In the genomic region with DNA sequence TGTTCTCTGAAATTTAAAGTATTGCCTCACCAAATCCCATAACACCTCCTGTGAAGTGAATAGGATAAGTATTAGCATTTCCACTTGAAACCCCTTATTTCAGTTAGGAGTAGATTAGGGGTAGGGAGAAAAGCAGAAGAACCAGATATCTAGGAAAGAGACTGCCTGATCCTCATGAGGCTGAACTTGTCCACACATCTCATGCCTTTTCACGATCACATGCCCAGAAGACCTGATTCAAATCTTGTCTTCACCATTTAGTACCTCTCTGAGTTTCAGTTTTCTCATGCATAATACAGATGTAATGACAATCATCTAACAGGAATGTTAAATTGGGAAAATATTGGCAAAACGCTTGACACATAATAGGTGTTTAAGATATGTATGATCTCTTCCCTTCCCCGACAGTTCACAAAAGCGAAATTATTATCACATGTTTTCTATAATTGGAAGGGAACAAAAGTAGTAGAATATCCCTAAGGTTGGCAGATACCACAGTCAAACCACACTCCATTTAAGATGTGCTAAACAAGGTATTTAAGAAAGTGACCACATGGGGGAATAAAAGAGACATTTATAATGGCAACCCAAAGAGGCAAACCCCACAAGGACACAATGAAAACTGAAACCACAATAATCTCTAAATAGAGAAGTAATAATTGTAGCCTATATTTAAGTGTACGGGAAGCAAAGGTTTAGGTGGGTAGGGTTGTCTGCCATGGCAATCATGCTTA, we compare ENCODE assay signal across 9 cellular contexts. TPM values are rescaled to one million over a fixed set of nuclear protein-coding genes. Genes with fewer than 3 reads are reported as not detected.
DNase-seq lines count a peak whose midpoint lies in the region; ATAC-seq and TF ChIP-seq lines count a peak whose summit lies in the region.
"Had no signal": no experiment of that assay in that cellular context is flagged by ENCODE, and none has a peak within 500 bp of the region (broad histone marks: within the 10 kb centered on the region; RNA-seq: fewer than 3 reads in every experiment).

No MANE protein-coding gene starts in this region.

- DNase-seq in LNCaP clone FGC (ENCODE audit: low read depth) (no peak), foreskin keratinocyte (no peak), NCI-H2029 treated with DMSO at 0.1 percent for 48 hours (lab: John Stamatoyannopoulos, UW) (no peak), glutamatergic neuron (no peak), omental fat pad (ENCODE audit: low spot score) (no peak), sciatic nerve (ENCODE audit: low spot score) (no peak)
- DNase-seq: activated CD4-positive, alpha-beta memory T cell treated with anti-CD3 and anti-CD28 coated beads, Interleukin-2, amount 10 ng/mL, durations not matched to agents 7 days and 5 days had no signal

- TF ChIP-seq CTCF in LNCaP clone FGC (IDR thresholded peaks at IDR 0.05; ENCODE audit: control insufficient read depth, extremely low read depth, insufficient read depth) (0 out of 2 replicates have a peak, but pooled peaks have one; percentile 3), foreskin keratinocyte (conservative IDR thresholded peaks at IDR 0.05) (peak; percentile 36), glutamatergic neuron (IDR thresholded peaks at IDR 0.05; ENCODE audit: partially characterized antibody, unreplicated experiment) (no peak), omental fat pad (IDR thresholded peaks at IDR 0.05) (no peak)

- no peaks in the 10 kb centered on the region for H3K36me3 Mint-ChIP-seq in glutamatergic neuron (ENCODE audit: unreplicated experiment)

- no peak overlapping the region for H3K27ac ChIP-seq in foreskin keratinocyte

- H3K4me3 ChIP-seq in LNCaP clone FGC (ENCODE audit: low read depth, low read length), result no peak overlapping the region

- H3K27me3 Mint-ChIP-seq in glutamatergic neuron (ENCODE audit: unreplicated experiment), result no peaks in the 10 kb centered on the region
- H3K27me3 Mint-ChIP-seq: activated CD4-positive, alpha-beta memory T cell treated with anti-CD3 and anti-CD28 coated beads, Interleukin-2, amount 10 ng/mL, durations not matched to agents 7 days and 5 days had no signal

- no peak overlapping the region for H3K4me3 Mint-ChIP-seq in glutamatergic neuron (ENCODE audit: unreplicated experiment)
- H3K4me3 Mint-ChIP-seq: activated CD4-positive, alpha-beta memory T cell treated with anti-CD3 and anti-CD28 coated beads, Interleukin-2, amount 10 ng/mL, durations not matched to agents 7 days and 5 days had no signal

- no peaks in the 10 kb centered on the region for H3K4me1 ChIP-seq in foreskin keratinocyte

- ATAC-seq in GM18511 (IDR thresholded peaks at IDR 0.05; ENCODE audit: unreplicated experiment), result peak; percentile 81
- peak; percentile 85 for ATAC-seq in GM21786 (IDR thresholded peaks at IDR 0.05; ENCODE audit: unreplicated experiment)
- ATAC-seq in foreskin keratinocyte, result no peak
- no peak for ATAC-seq in omental fat pad (ENCODE audit: low FRiP score)
- no peak for ATAC-seq in sciatic nerve

- no peaks in the 10 kb centered on the region for H3K9me3 Mint-ChIP-seq in glutamatergic neuron (ENCODE audit: unreplicated experiment)
- H3K9me3 Mint-ChIP-seq: activated CD4-positive, alpha-beta memory T cell treated with anti-CD3 and anti-CD28 coated beads, Interleukin-2, amount 10 ng/mL, durations not matched to agents 7 days and 5 days had no signal

- no peaks in the 10 kb centered on the region for H3K4me1 Mint-ChIP-seq in glutamatergic neuron (ENCODE audit: low read depth, unreplicated experiment)

- no peak overlapping the region for H3K27ac Mint-ChIP-seq in glutamatergic neuron (ENCODE audit: unreplicated experiment)

- intact Hi-C loops in sciatic nerve (cut with DNase I), result no loop called here

- no peaks in the 10 kb centered on the region for H3K27me3 ChIP-seq in foreskin keratinocyte

RNA-seq across cellular contexts. Expression of a gene that starts 25.2 kb away (rescaled TPM):
- total RNA-seq in foreskin keratinocyte (0.07 and 0.10 TPM in 2 replicates), glutamatergic neuron (ENCODE audit: unreplicated experiment) (not detected), omental fat pad (1 to 10 TPM in 3 of 4 donors, under 1 TPM in 1; 0.93 to 2.9 (median 1.4) TPM), sciatic nerve (0.85 TPM)
- polyA plus RNA-seq in foreskin keratinocyte, result 0.07 TPM in 2 replicates

Comparison
In these comparisons a context has a peak if more than half of its experiments do, and no peak if none do; other contexts are left out.
1. ATAC-seq: peak in GM18511 (single experiment) and GM21786 (single experiment); none in foreskin keratinocyte (single experiment), omental fat pad (single experiment) and sciatic nerve (single experiment).
2. CTCF ChIP-seq: peak in LNCaP clone FGC (single experiment) and foreskin keratinocyte (single experiment); none in glutamatergic neuron (single experiment) and omental fat pad (0 of 3).